8 cellular contexts compared by ENCODE assay signal in the genomic region with DNA sequence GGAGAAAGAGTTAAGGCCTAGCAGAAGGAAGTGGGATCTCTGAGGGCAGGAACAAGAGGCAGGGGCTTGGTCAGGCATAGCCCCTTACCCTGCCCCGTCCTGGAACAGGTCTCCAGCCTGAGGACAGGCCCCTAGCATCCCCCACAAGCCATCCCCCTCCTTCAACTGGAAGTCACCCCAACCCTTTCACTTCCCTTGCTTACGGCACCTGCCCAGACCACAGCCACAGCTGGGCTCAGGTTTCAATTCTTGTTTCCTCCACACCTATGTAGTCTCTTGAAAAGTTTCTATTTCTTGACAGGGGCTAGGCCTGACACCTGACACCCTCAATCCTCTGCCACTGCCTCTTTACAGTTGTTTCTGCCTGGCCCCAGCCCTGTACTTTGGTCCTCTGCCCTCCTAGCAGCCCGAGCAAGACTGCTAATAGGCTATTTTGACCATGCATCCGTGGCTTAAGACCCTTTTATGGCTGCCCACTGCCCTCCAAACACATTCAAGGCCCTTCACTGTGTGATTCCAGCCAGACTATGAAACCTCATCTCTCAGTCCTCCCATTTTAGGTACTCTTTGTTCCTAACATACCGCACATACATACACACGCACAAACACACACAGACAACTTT. TPM values are rescaled to one million over a fixed set of nuclear protein-coding genes. Genes with fewer than 3 reads are reported as not detected.
DNase-seq lines count a peak whose midpoint lies in the region; ATAC-seq and TF ChIP-seq lines count a peak whose summit lies in the region.

No MANE protein-coding gene starts in this region.

- peak; percentile 24 for DNase-seq in Calu3
- peak; percentile 26 to 36 for DNase-seq in activated CD4-positive, alpha-beta T cell treated with anti-CD3 and anti-CD28 coated beads, Interleukin-2, amount 50 U/mL, for 48 hours
- DNase-seq in memory B cell (ENCODE audit: low spot score in 2 of 2), result peak; percentile 61 to 83
- DNase-seq in SW 1271 (lab: John Stamatoyannopoulos, UW), result no peak
- no peak for DNase-seq in HAP-1 (ENCODE audit: low spot score in 2 of 2)
- no peak for DNase-seq in A673 (ENCODE audit: low spot score)

- intact Hi-C loops in Calu3 (cut with micrococcal nuclease; ENCODE audit: unreplicated experiment), result no loop called here
- intact Hi-C loops in A673 (cut with micrococcal nuclease; ENCODE audit: unreplicated experiment), result no loop called here

- no peak for TF ChIP-seq CTCF in Calu3 (IDR thresholded peaks at IDR 0.05; ENCODE audit: unreplicated experiment)
- TF ChIP-seq CTCF in A673 (conservative IDR thresholded peaks at IDR 0.05; ENCODE audit: low read depth, low read length), result no peak

- H3K4me1 ChIP-seq in HAP-1 (no peaks in the 10 kb centered on the region), A673 (ENCODE audit: insufficient read depth, low read length, poor library complexity, severe bottlenecking) (peaks cover 5% of the 10 kb centered on the region)

- H3K27me3 ChIP-seq in HAP-1 (ENCODE audit: low read depth) (no peaks in the 10 kb centered on the region), A673 (replicated peaks; ENCODE audit: insufficient read depth, low read depth, low read length, poor library complexity) (no peaks in the 10 kb centered on the region)

- CTCF ChIA-PET in Calu3 (lab: Charles Lee), result interaction anchor here (0.7 kb wide), 1 partner anchor 11 kb away, joined by 3 read pairs; a partner anchor contains a TSS
- CTCF ChIA-PET in A673 (lab: Charles Lee), result no interaction called here

- H3K9me3 Mint-ChIP-seq in Calu3 (ENCODE audit: low read depth, unreplicated experiment), result no peaks in the 10 kb centered on the region
- peaks cover 1% of the 10 kb centered on the region for H3K9me3 Mint-ChIP-seq in memory B cell

- in situ Hi-C loops in HAP-1 (cut with MboI; ENCODE audit: low sequenced_read_pairs), result no loop called here

- no peaks in the 10 kb centered on the region for H3K36me3 ChIP-seq in HAP-1 (replicated peaks)
- H3K36me3 ChIP-seq in A673 (ENCODE audit: insufficient read depth, low read length, poor library complexity, severe bottlenecking), result no peaks in the 10 kb centered on the region

- no peak overlapping the region for H3K27ac ChIP-seq in A673 (ENCODE audit: low read depth, low read length, poor library complexity, severe bottlenecking)

- no peaks in the 10 kb centered on the region for H3K36me3 Mint-ChIP-seq in Calu3 (ENCODE audit: insufficient read depth, unreplicated experiment)
- H3K36me3 Mint-ChIP-seq in memory B cell, result peaks cover 2% of the 10 kb centered on the region

- ATAC-seq in GM19452 (IDR thresholded peaks at IDR 0.05; ENCODE audit: unreplicated experiment), result peak; percentile 57
- peak; percentile 66 for ATAC-seq in HG03442 (IDR thresholded peaks at IDR 0.05; ENCODE audit: unreplicated experiment)
- peak; percentile 82 for ATAC-seq in memory B cell (ENCODE audit: low read depth)

- H3K27me3 Mint-ChIP-seq in Calu3 (ENCODE audit: unreplicated experiment), result no peaks in the 10 kb centered on the region
- no peaks in the 10 kb centered on the region for H3K27me3 Mint-ChIP-seq in memory B cell

- POLR2A ChIA-PET in A673 (lab: Charles Lee; ENCODE audit: low non-redundant PET), result interaction anchor here (0.7 kb wide), 1 partner anchor 167 kb away, joined by 3 read pairs; no protein-coding TSS in a partner anchor

- H3K4me1 Mint-ChIP-seq in Calu3 (ENCODE audit: low read depth, unreplicated experiment) (peaks cover 12% of the 10 kb centered on the region), memory B cell (peaks cover 72% of the 10 kb centered on the region)

- H3K9me3 ChIP-seq in HAP-1 (no peaks in the 10 kb centered on the region), A673 (ENCODE audit: low read depth, low read length, poor library complexity, severe bottlenecking) (no peaks in the 10 kb centered on the region)

- H3K4me3 Mint-ChIP-seq in Calu3 (ENCODE audit: low read depth, unreplicated experiment) (no peak overlapping the region), memory B cell (peak overlapping the region; percentile 28)

- no peak overlapping the region for H3K27ac Mint-ChIP-seq in Calu3 (ENCODE audit: unreplicated experiment)
- H3K27ac Mint-ChIP-seq in memory B cell, result peak overlapping the region; percentile 89

- BruUV-seq in Calu3 (replicated peaks; lab: Mats Ljungman, UMichigan) (no TSS peak), A673 (replicated peaks; lab: Mats Ljungman, UMichigan) (no TSS peak)

- H3K4me3 ChIP-seq in HAP-1 (no peak overlapping the region), A673 (ENCODE audit: low read depth, low read length, poor library complexity, severe bottlenecking) (no peak overlapping the region)

RNA-seq across cellular contexts. Expression of a gene that starts 10.9 kb away (rescaled TPM):
- total RNA-seq in Calu3 (2022) (16.2 and 16.4 TPM in 2 replicates), A673 (2021) (40.0 and 44.7 TPM in 2 replicates)

Comparison
In these comparisons a context has a peak if more than half of its experiments do, and no peak if none do; other contexts are left out.
1. DNase-seq: peak in Calu3 (single experiment), activated CD4-positive, alpha-beta T cell treated with anti-CD3 and anti-CD28 coated beads, Interleukin-2, amount 50 U/mL, for 48 hours (2 of 2) and memory B cell (2 of 2); none in SW 1271 (0 of 2), HAP-1 (0 of 2) and A673 (single experiment).
2. Peak in every context shown above with its lines, with median percentiles within 50 percentile points of each other: ATAC-seq.